ENCODE assay signal across 7 cellular contexts in genomic region chr16:28210264-28210663, GRCh38. TPM values are rescaled to one million over a fixed set of nuclear protein-coding genes. Genes with fewer than 3 reads are reported as not detected.
A peak's percentile ranks its signal among the peaks of the same experiment; 100 is the strongest.
DNase-seq lines count a peak whose midpoint lies in the region; ATAC-seq and TF ChIP-seq lines count a peak whose summit lies in the region.

No MANE protein-coding gene starts in this region.

- TF ChIP-seq CTCF in fibroblast of mammary gland (conservative IDR thresholded peaks at IDR 0.05; ENCODE audit: control insufficient read depth, insufficient read depth, low read depth, low read length), result no peak

- no peaks in the 10 kb centered on the region for H3K27me3 ChIP-seq in HAP-1 (ENCODE audit: low read depth)

- peak overlapping the region; percentile 78 to 90 (median 86) for H3K4me3 Mint-ChIP-seq in T-cell

- H3K36me3 Mint-ChIP-seq in T-cell, result peaks cover 14% of the 10 kb centered on the region

- H3K4me3 ChIP-seq in HAP-1 (peak overlapping the region; percentile 84), fibroblast of mammary gland (ENCODE audit: control insufficient read depth, low read depth, low read length) (peak overlapping the region; percentile 86), skin epidermis (peak overlapping the region; percentile 62 to 97 (median 91))

- CTCF ChIA-PET in T-cell (lab: Charles Lee), result interaction anchor here (0.7 to 2.1 kb wide), 9 partner anchors 16 to 104 kb away, joined by 3 to 14 read pairs (median 4); no protein-coding TSS in a partner anchor

- no peaks in the 10 kb centered on the region for H3K27me3 Mint-ChIP-seq in T-cell

- peaks cover 0 to 3% (median 2%) of the 10 kb centered on the region in 3 donors for H3K9me3 Mint-ChIP-seq in T-cell

- H3K27ac Mint-ChIP-seq in T-cell, result peak overlapping the region; percentile 44 to 90

- ATAC-seq in T-cell (replicated peaks in 1 of 4), result no peak
- no peak for ATAC-seq in GM21786 (IDR thresholded peaks at IDR 0.05; ENCODE audit: unreplicated experiment)

- POLR2A ChIA-PET in T-cell (lab: Charles Lee), result interaction anchor here (0.8 to 1.1 kb wide), 6 partner anchors 17 to 88 kb away, joined by 3 to 8 read pairs (median 4); no protein-coding TSS in a partner anchor

- no peaks in the 10 kb centered on the region for H3K9me3 ChIP-seq in HAP-1

- peaks cover 21% of the 10 kb centered on the region for H3K4me1 ChIP-seq in HAP-1

- no peak for DNase-seq in HAP-1 (ENCODE audit: low spot score in 2 of 2)
- no peak for DNase-seq in T-cell
- DNase-seq in fibroblast of mammary gland (ENCODE audit: low read depth), result no peak
- no peak for DNase-seq in activated CD4-positive, CD25-positive, alpha-beta regulatory T cell treated with anti-CD3 and anti-CD28 coated beads, Interleukin-2, amount 50 U/mL, for 72 hours
- no peak for DNase-seq in substantia nigra (lab: John Stamatoyannopoulos, UW)

- peaks cover 36 to 46% (median 44%) of the 10 kb centered on the region in 3 donors for H3K4me1 Mint-ChIP-seq in T-cell

- H3K36me3 ChIP-seq in HAP-1 (replicated peaks), result peaks cover 43% of the 10 kb centered on the region

- in situ Hi-C loops in HAP-1 (cut with MboI; ENCODE audit: low sequenced_read_pairs), result loop anchor here (5.0 to 25.0 kb wide), 2 partner anchors 43 to 248 kb away; no protein-coding TSS in a partner anchor

- H3K27ac ChIP-seq in skin epidermis, result peak overlapping the region in 11 of 21 experiments; percentile 2 to 96 (median 94)
- no peak overlapping the region for H3K27ac ChIP-seq in substantia nigra (ENCODE audit: low read depth, low read length, poor library complexity, severe bottlenecking)

RNA-seq across cellular contexts. Expression of gene XPO6, which starts 1.5 kb away (rescaled TPM):
- 100 to 1,000 TPM; 355 to 403 (median 391) TPM for total RNA-seq in T-cell
